In genomic region chr19:45117167-45117594, GRCh38 we compare ENCODE assay signal across 1 cellular context.
TF ChIP-seq lines count a peak whose summit lies in the region.

No MANE protein-coding gene starts in this region.

TF ChIP-seq in GM23338, 12 proteins besides CTCF, POLR2A, EP300 and RAD21 (continued from another document):
- TF ChIP-seq, protein P1, sequence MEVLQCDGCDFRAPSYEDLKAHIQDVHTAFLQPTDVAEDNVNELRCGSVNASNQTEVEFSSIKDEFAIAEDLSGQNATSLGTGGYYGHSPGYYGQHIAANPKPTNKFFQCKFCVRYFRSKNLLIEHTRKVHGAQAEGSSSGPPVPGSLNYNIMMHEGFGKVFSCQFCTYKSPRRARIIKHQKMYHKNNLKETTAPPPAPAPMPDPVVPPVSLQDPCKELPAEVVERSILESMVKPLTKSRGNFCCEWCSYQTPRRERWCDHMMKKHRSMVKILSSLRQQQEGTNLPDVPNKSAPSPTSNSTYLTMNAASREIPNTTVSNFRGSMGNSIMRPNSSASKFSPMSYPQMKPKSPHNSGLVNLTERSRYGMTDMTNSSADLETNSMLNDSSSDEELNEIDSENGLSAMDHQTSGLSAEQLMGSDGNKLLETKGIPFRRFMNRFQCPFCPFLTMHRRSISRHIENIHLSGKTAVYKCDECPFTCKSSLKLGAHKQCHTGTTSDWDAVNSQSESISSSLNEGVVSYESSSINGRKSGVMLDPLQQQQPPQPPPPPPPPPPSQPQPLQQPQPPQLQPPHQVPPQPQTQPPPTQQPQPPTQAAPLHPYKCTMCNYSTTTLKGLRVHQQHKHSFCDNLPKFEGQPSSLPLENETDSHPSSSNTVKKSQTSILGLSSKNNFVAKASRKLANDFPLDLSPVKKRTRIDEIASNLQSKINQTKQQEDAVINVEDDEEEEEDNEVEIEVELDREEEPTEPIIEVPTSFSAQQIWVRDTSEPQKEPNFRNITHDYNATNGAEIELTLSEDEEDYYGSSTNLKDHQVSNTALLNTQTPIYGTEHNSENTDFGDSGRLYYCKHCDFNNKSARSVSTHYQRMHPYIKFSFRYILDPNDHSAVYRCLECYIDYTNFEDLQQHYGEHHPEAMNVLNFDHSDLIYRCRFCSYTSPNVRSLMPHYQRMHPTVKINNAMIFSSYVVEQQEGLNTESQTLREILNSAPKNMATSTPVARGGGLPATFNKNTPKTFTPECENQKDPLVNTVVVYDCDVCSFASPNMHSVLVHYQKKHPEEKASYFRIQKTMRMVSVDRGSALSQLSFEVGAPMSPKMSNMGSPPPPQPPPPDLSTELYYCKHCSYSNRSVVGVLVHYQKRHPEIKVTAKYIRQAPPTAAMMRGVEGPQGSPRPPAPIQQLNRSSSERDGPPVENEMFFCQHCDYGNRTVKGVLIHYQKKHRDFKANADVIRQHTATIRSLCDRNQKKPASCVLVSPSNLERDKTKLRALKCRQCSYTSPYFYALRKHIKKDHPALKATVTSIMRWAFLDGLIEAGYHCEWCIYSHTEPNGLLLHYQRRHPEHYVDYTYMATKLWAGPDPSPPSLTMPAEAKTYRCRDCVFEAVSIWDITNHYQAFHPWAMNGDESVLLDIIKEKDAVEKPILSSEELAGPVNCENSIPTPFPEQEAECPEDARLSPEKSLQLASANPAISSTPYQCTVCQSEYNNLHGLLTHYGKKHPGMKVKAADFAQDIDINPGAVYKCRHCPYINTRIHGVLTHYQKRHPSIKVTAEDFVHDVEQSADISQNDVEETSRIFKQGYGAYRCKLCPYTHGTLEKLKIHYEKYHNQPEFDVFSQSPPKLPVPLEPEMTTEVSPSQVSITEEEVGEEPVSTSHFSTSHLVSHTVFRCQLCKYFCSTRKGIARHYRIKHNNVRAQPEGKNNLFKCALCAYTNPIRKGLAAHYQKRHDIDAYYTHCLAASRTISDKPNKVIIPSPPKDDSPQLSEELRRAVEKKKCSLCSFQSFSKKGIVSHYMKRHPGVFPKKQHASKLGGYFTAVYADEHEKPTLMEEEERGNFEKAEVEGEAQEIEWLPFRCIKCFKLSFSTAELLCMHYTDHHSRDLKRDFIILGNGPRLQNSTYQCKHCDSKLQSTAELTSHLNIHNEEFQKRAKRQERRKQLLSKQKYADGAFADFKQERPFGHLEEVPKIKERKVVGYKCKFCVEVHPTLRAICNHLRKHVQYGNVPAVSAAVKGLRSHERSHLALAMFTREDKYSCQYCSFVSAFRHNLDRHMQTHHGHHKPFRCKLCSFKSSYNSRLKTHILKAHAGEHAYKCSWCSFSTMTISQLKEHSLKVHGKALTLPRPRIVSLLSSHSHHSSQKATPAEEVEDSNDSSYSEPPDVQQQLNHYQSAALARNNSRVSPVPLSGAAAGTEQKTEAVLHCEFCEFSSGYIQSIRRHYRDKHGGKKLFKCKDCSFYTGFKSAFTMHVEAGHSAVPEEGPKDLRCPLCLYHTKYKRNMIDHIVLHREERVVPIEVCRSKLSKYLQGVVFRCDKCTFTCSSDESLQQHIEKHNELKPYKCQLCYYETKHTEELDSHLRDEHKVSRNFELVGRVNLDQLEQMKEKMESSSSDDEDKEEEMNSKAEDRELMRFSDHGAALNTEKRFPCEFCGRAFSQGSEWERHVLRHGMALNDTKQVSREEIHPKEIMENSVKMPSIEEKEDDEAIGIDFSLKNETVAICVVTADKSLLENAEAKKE (CRISPR knock-in tag; IDR thresholded peaks at IDR 0.05), result no peak
- no peak for TF ChIP-seq STAT1 (IDR thresholded peaks at IDR 0.05; ENCODE audit: unreplicated experiment)
- TF ChIP-seq CREB1 (CRISPR knock-in tag; IDR thresholded peaks at IDR 0.05; ENCODE audit: low read depth), result no peak
- no peak for TF ChIP-seq JUNB (IDR thresholded peaks at IDR 0.05; ENCODE audit: unreplicated experiment)
